1 cellular context compared by ENCODE assay signal in genomic region chr13:49996951-49997895, GRCh38.
TF ChIP-seq lines count a peak whose summit lies in the region.

Gene TRIM13, plus strand, starts transcription at chr13:49997042. Its CDS starts 14,899 bp downstream, at chr13:50011941.

TF ChIP-seq in GM12878, 131 proteins besides CTCF, POLR2A, EP300 and RAD21 (continued from another document):
- peak; percentile 69 for TF ChIP-seq MLLT1 (IDR thresholded peaks at IDR 0.05)
- TF ChIP-seq SP1 (IDR thresholded peaks at IDR 0.05; ENCODE audit: low read depth, low read length): no peak
- TF ChIP-seq PML (IDR thresholded peaks at IDR 0.05; ENCODE audit: low read length): peak; percentile 50; the same call in 1 of the 2 replicates
- TF ChIP-seq HDAC2 (IDR thresholded peaks at IDR 0.05): no peak
- TF ChIP-seq RBBP5 (conservative IDR thresholded peaks at IDR 0.05): no peak
- TF ChIP-seq RELB (IDR thresholded peaks at IDR 0.05; ENCODE audit: low read depth): peak; percentile 77; the same call in 1 of the 2 replicates
- peak; percentile 83 for TF ChIP-seq NBN (IDR thresholded peaks at IDR 0.05)
- peak; percentile 34; the same call in 1 of the 2 replicates for TF ChIP-seq SMC3 (IDR thresholded peaks at IDR 0.05; ENCODE audit: borderline replicate concordance, low read length)
- TF ChIP-seq HDGF (IDR thresholded peaks at IDR 0.05): 0 out of 2 replicates have a peak, but pooled peaks have one; percentile 56
- TF ChIP-seq NR2F1 (conservative IDR thresholded peaks at IDR 0.05): peak; percentile 68
- 0 out of 2 replicates have a peak, but pooled peaks have one; percentile 11 for TF ChIP-seq IRF4 (IDR thresholded peaks at IDR 0.05; ENCODE audit: low read depth, low read length)
- TF ChIP-seq NR2C2 (IDR thresholded peaks at IDR 0.05; ENCODE audit: borderline replicate concordance, control insufficient read depth, insufficient read length, low read depth): no peak
- TF ChIP-seq POU2F2 (IDR thresholded peaks at IDR 0.05; ENCODE audit: borderline replicate concordance, low read depth, low read length): no peak
- no peak for TF ChIP-seq ZSCAN29 (IDR thresholded peaks at IDR 0.05)
- TF ChIP-seq SUPT20H (IDR thresholded peaks at IDR 0.05; ENCODE audit: borderline replicate concordance, control insufficient read depth, low read depth, low read length): no peak
